In genomic region chr2:162317058-162317742, GRCh38 we compare ENCODE assay signal across 8 cellular contexts. TPM values are rescaled to one million over a fixed set of nuclear protein-coding genes. Genes with fewer than 3 reads are reported as not detected.
DNase-seq lines count a peak whose midpoint lies in the region; TF ChIP-seq lines count a peak whose summit lies in the region.

No MANE protein-coding gene starts in this region.

- intact Hi-C loops in activated naive CD4-positive, alpha-beta T cell treated with anti-CD3 and anti-CD28 coated beads for 36 hours (cut with micrococcal nuclease) = loop anchor here (5.0 kb wide), 4 partner anchors 245 to 1075 kb away; partner anchors contain the start of gene DPP4
- intact Hi-C loops in lower leg skin (cut with DNase I; ENCODE audit: low total_unique reads) = no loop called here

- peak overlapping the region; percentile 88 for H3K27ac Mint-ChIP-seq in activated naive CD4-positive, alpha-beta T cell treated with anti-CD3 and anti-CD28 coated beads for 36 hours
- H3K27ac Mint-ChIP-seq in activated naive CD8-positive, alpha-beta T cell treated with anti-CD3 and anti-CD28 coated beads for 36 hours = peak overlapping the region; percentile 98
- peak overlapping the region; percentile 96 for H3K27ac Mint-ChIP-seq in type B pancreatic cell

- no peak for DNase-seq in activated naive CD4-positive, alpha-beta T cell treated with anti-CD3 and anti-CD28 coated beads for 36 hours
- DNase-seq in activated naive CD4-positive, alpha-beta T cell (lab: John Stamatoyannopoulos, UW) = no peak
- DNase-seq in activated naive CD8-positive, alpha-beta T cell treated with anti-CD3 and anti-CD28 coated beads for 36 hours = no peak
- no peak for DNase-seq in lower leg skin (ENCODE audit: low spot score in 2 of 2)
- no peak for DNase-seq in type B pancreatic cell (ENCODE audit: extremely low spot score, unreplicated experiment)
- DNase-seq in NCI-H146 treated with DMSO at 0.1 percent for 48 hours (lab: John Stamatoyannopoulos, UW; ENCODE audit: unreplicated experiment) = no peak
- DNase-seq in T-helper 9 cell = no peak
- no peak for DNase-seq in NCI-H2196 (lab: John Stamatoyannopoulos, UW; ENCODE audit: unreplicated experiment)

- no peaks in the 10 kb centered on the region for H3K27me3 Mint-ChIP-seq in activated naive CD4-positive, alpha-beta T cell treated with anti-CD3 and anti-CD28 coated beads for 36 hours (ENCODE audit: low read depth)
- H3K27me3 Mint-ChIP-seq in activated naive CD8-positive, alpha-beta T cell treated with anti-CD3 and anti-CD28 coated beads for 36 hours = no peaks in the 10 kb centered on the region
- peaks cover 6% of the 10 kb centered on the region for H3K27me3 Mint-ChIP-seq in type B pancreatic cell

- H3K9me3 Mint-ChIP-seq in activated naive CD4-positive, alpha-beta T cell treated with anti-CD3 and anti-CD28 coated beads for 36 hours = no peaks in the 10 kb centered on the region
- no peaks in the 10 kb centered on the region for H3K9me3 Mint-ChIP-seq in activated naive CD8-positive, alpha-beta T cell treated with anti-CD3 and anti-CD28 coated beads for 36 hours
- peaks cover 4% of the 10 kb centered on the region for H3K9me3 Mint-ChIP-seq in type B pancreatic cell

- TF ChIP-seq CTCF in lower leg skin (IDR thresholded peaks at IDR 0.05) (no peak), type B pancreatic cell (conservative IDR thresholded peaks at IDR 0.05) (no peak)

- CTCF ChIA-PET in activated naive CD4-positive, alpha-beta T cell treated with anti-CD3 and anti-CD28 coated beads for 36 hours (lab: Charles Lee) = interaction anchor here (1.0 kb wide), 1 partner anchor 19 kb away, joined by 3 read pairs; no protein-coding TSS in a partner anchor

- TF ChIP-seq POLR2A in lower leg skin (IDR thresholded peaks at IDR 0.05) = no peak

- H3K4me3 ChIP-seq in lower leg skin (ENCODE audit: low read depth, poor library complexity, severe bottlenecking) = peak overlapping the region; percentile 100

- peaks cover 60% of the 10 kb centered on the region for H3K4me1 Mint-ChIP-seq in activated naive CD4-positive, alpha-beta T cell treated with anti-CD3 and anti-CD28 coated beads for 36 hours (ENCODE audit: low read depth)
- H3K4me1 Mint-ChIP-seq in activated naive CD8-positive, alpha-beta T cell treated with anti-CD3 and anti-CD28 coated beads for 36 hours = peaks cover 61% of the 10 kb centered on the region
- peaks cover 6% of the 10 kb centered on the region for H3K4me1 Mint-ChIP-seq in type B pancreatic cell (ENCODE audit: unreplicated experiment)

- WGBS in lower leg skin, 2 donors = 67 to 69% methylated on average over 3 of the region's 3 CpGs

- H3K4me3 Mint-ChIP-seq in activated naive CD4-positive, alpha-beta T cell treated with anti-CD3 and anti-CD28 coated beads for 36 hours = peak overlapping the region; percentile 94
- H3K4me3 Mint-ChIP-seq in activated naive CD8-positive, alpha-beta T cell treated with anti-CD3 and anti-CD28 coated beads for 36 hours = peak overlapping the region; percentile 91
- peak overlapping the region; percentile 95 for H3K4me3 Mint-ChIP-seq in type B pancreatic cell

- peaks cover 17% of the 10 kb centered on the region for H3K36me3 Mint-ChIP-seq in activated naive CD4-positive, alpha-beta T cell treated with anti-CD3 and anti-CD28 coated beads for 36 hours (ENCODE audit: low read depth)
- H3K36me3 Mint-ChIP-seq in activated naive CD8-positive, alpha-beta T cell treated with anti-CD3 and anti-CD28 coated beads for 36 hours = peaks cover 19% of the 10 kb centered on the region
- no peaks in the 10 kb centered on the region for H3K36me3 Mint-ChIP-seq in type B pancreatic cell

RNA-seq across cellular contexts. Expression of gene IFIH1, which starts 1.3 kb away (rescaled TPM):
- total RNA-seq in activated naive CD4-positive, alpha-beta T cell treated with anti-CD3 and anti-CD28 coated beads for 36 hours = 10 to 100 TPM; 33.8 to 34.6 TPM
- total RNA-seq in activated naive CD8-positive, alpha-beta T cell treated with anti-CD3 and anti-CD28 coated beads for 36 hours = 10 to 100 TPM; 35.9 to 36.8 TPM
- total RNA-seq in lower leg skin = 10 to 100 TPM in 1 of 4 donors, 1 to 10 TPM in 3; 7.9 to 15.8 (median 8.7) TPM
- 10.4 and 17.5 TPM in 2 replicates for total RNA-seq in type B pancreatic cell (ENCODE audit: low replicate concordance)

RNA-seq across cellular contexts. Expression of gene GCA, which starts 26.7 kb away (rescaled TPM):
- total RNA-seq in activated naive CD4-positive, alpha-beta T cell treated with anti-CD3 and anti-CD28 coated beads for 36 hours = 10 to 100 TPM; 36.7 to 40.2 TPM
- total RNA-seq in activated naive CD8-positive, alpha-beta T cell treated with anti-CD3 and anti-CD28 coated beads for 36 hours = 10 to 100 TPM; 20.8 to 21.5 TPM
- total RNA-seq in lower leg skin (10 to 100 TPM in 3 of 4 donors, 1 to 10 TPM in 1; 7.5 to 32.6 (median 20.2) TPM), type B pancreatic cell (ENCODE audit: low replicate concordance) (21.1 and 30.4 TPM in 2 replicates)
